ENCODE assay signal across 8 cellular contexts in genomic region chr9:133113928-133114351, GRCh38. TPM values are rescaled to one million over a fixed set of nuclear protein-coding genes. Genes with fewer than 3 reads are reported as not detected.
DNase-seq lines count a peak whose midpoint lies in the region; ATAC-seq and TF ChIP-seq lines count a peak whose summit lies in the region.

No MANE protein-coding gene starts in this region.

- H3K27ac Mint-ChIP-seq in activated CD4-positive, alpha-beta T cell treated with anti-CD3 and anti-CD28 coated beads, Interleukin-2, amount 10 ng/mL, durations not matched to agents 7 days and 5 days, result peak overlapping the region; percentile 19
- H3K27ac Mint-ChIP-seq in activated naive CD8-positive, alpha-beta T cell treated with anti-CD3 and anti-CD28 coated beads, Interleukin-2, amount 50 U/mL, for 24 hours, result peak overlapping the region; percentile 65

- TF ChIP-seq CTCF in lung (IDR thresholded peaks at IDR 0.05; ENCODE audit: control extremely low read depth, extremely low read depth) (no peak), tibial artery (IDR thresholded peaks at IDR 0.05) (no peak)

- no peak overlapping the region for H3K4me3 Mint-ChIP-seq in activated CD4-positive, alpha-beta T cell treated with anti-CD3 and anti-CD28 coated beads, Interleukin-2, amount 10 ng/mL, durations not matched to agents 7 days and 5 days
- no peak overlapping the region for H3K4me3 Mint-ChIP-seq in activated naive CD8-positive, alpha-beta T cell treated with anti-CD3 and anti-CD28 coated beads, Interleukin-2, amount 50 U/mL, for 24 hours

- H3K36me3 Mint-ChIP-seq in activated CD4-positive, alpha-beta T cell treated with anti-CD3 and anti-CD28 coated beads, Interleukin-2, amount 10 ng/mL, durations not matched to agents 7 days and 5 days (ENCODE audit: low read depth), result peaks cover 12% of the 10 kb centered on the region
- peaks cover 8% of the 10 kb centered on the region for H3K36me3 Mint-ChIP-seq in activated naive CD8-positive, alpha-beta T cell treated with anti-CD3 and anti-CD28 coated beads, Interleukin-2, amount 50 U/mL, for 24 hours (ENCODE audit: low read depth)

- no peaks in the 10 kb centered on the region for H3K27me3 ChIP-seq in lung (ENCODE audit: control insufficient read depth, insufficient read depth)
- H3K27me3 ChIP-seq in tibial artery, result no peaks in the 10 kb centered on the region

- no peak for ATAC-seq in activated naive CD8-positive, alpha-beta T cell treated with anti-CD3 and anti-CD28 coated beads, Interleukin-2, amount 50 U/mL, for 24 hours
- ATAC-seq in lung (ENCODE audit: insufficient read depth, low FRiP score), result no peak
- ATAC-seq in HG02642 (IDR thresholded peaks at IDR 0.05; ENCODE audit: poor library complexity, unreplicated experiment), result no peak

- WGBS in lung, 2 donors, result 28 to 29% methylated on average over 12 of the region's 12 CpGs

- DNase-seq in activated CD4-positive, alpha-beta T cell treated with anti-CD3 and anti-CD28 coated beads, Interleukin-2, amount 10 ng/mL, durations not matched to agents 7 days and 5 days, result no peak
- DNase-seq in activated CD4-positive, alpha-beta T cell treated with anti-CD3 and anti-CD28 coated beads for 1 hour, result no peak
- no peak for DNase-seq in activated naive CD8-positive, alpha-beta T cell treated with anti-CD3 and anti-CD28 coated beads, Interleukin-2, amount 50 U/mL, for 24 hours
- no peak for DNase-seq in lung (ENCODE audit: low spot score)
- peak in 1 of 2 donors; percentile 20 for DNase-seq in tibial artery
- no peak for DNase-seq in DMS79 (lab: John Stamatoyannopoulos, UW)
- DNase-seq in NCI-H1105 treated with DMSO at 0.1 percent for 48 hours (lab: John Stamatoyannopoulos, UW), result no peak

- H3K4me1 Mint-ChIP-seq in activated CD4-positive, alpha-beta T cell treated with anti-CD3 and anti-CD28 coated beads, Interleukin-2, amount 10 ng/mL, durations not matched to agents 7 days and 5 days, result peaks cover 56% of the 10 kb centered on the region
- H3K4me1 Mint-ChIP-seq in activated naive CD8-positive, alpha-beta T cell treated with anti-CD3 and anti-CD28 coated beads, Interleukin-2, amount 50 U/mL, for 24 hours, result peaks cover 68% of the 10 kb centered on the region

- POLR2A ChIA-PET in activated CD4-positive, alpha-beta T cell treated with anti-CD3 and anti-CD28 coated beads, Interleukin-2, amount 10 ng/mL, durations not matched to agents 7 days and 5 days (lab: Charles Lee), result no interaction called here

- H3K36me3 ChIP-seq in lung (ENCODE audit: control insufficient read depth in 2 of 2, insufficient read depth in 2 of 2, low read length in 2 of 2), result peaks cover 6 to 15% of the 10 kb centered on the region in 2 donors
- peaks cover 13 to 33% (median 26%) of the 10 kb centered on the region in 3 donors for H3K36me3 ChIP-seq in tibial artery

- no peaks in the 10 kb centered on the region for H3K27me3 Mint-ChIP-seq in activated CD4-positive, alpha-beta T cell treated with anti-CD3 and anti-CD28 coated beads, Interleukin-2, amount 10 ng/mL, durations not matched to agents 7 days and 5 days
- no peaks in the 10 kb centered on the region for H3K27me3 Mint-ChIP-seq in activated naive CD8-positive, alpha-beta T cell treated with anti-CD3 and anti-CD28 coated beads, Interleukin-2, amount 50 U/mL, for 24 hours

- CTCF ChIA-PET in activated CD4-positive, alpha-beta T cell treated with anti-CD3 and anti-CD28 coated beads, Interleukin-2, amount 10 ng/mL, durations not matched to agents 7 days and 5 days (lab: Charles Lee), result interaction anchor here (0.6 to 4.8 kb wide), 7 partner anchors 8 to 400 kb away, joined by 3 to 25 read pairs (median 7); no protein-coding TSS in a partner anchor

- intact Hi-C loops in tibial artery (cut with DNase I; ENCODE audit: low total_unique reads), result no loop called here

- H3K4me3 ChIP-seq in lung, result no peak overlapping the region
- no peak overlapping the region for H3K4me3 ChIP-seq in tibial artery

- H3K27ac ChIP-seq in lung (ENCODE audit: low read depth in 1 of 2, low read length in 1 of 2), result peak overlapping the region; percentile 66 to 85
- H3K27ac ChIP-seq in tibial artery, result peak overlapping the region; percentile 59 to 68

- H3K4me1 ChIP-seq in lung (ENCODE audit: control insufficient read depth in 2 of 2, insufficient read depth in 2 of 2, low read length in 2 of 2) (peaks cover 10 to 59% of the 10 kb centered on the region in 2 donors), tibial artery (peaks cover 0 to 65% (median 43%) of the 10 kb centered on the region in 4 donors)

- no peaks in the 10 kb centered on the region for H3K9me3 Mint-ChIP-seq in activated CD4-positive, alpha-beta T cell treated with anti-CD3 and anti-CD28 coated beads, Interleukin-2, amount 10 ng/mL, durations not matched to agents 7 days and 5 days
- H3K9me3 Mint-ChIP-seq in activated naive CD8-positive, alpha-beta T cell treated with anti-CD3 and anti-CD28 coated beads, Interleukin-2, amount 50 U/mL, for 24 hours, result no peaks in the 10 kb centered on the region

- no peaks in the 10 kb centered on the region for H3K9me3 ChIP-seq in lung (ENCODE audit: control insufficient read depth in 2 of 2, insufficient read depth in 1 of 2, low read length in 1 of 2)
- H3K9me3 ChIP-seq in tibial artery, result no peaks in the 10 kb centered on the region

RNA-seq across cellular contexts. Expression of gene RALGDS, which starts 7.1 kb away (rescaled TPM):
- total RNA-seq in activated CD4-positive, alpha-beta T cell treated with anti-CD3 and anti-CD28 coated beads, Interleukin-2, amount 10 ng/mL, durations not matched to agents 7 days and 5 days, result 10 to 100 TPM; 79.1 to 92.3 TPM
- total RNA-seq in lung, result 10 to 100 TPM; 60.7 to 61.1 TPM
- polyA plus RNA-seq in lung, result 100 to 1,000 TPM in 1 of 2 donors, 10 to 100 TPM in 1; 49.5 to 145 TPM

RNA-seq across cellular contexts. Expression of gene GBGT1, which starts 49.8 kb away (rescaled TPM):
- 1 to 10 TPM; 2.4 to 2.7 TPM for total RNA-seq in activated CD4-positive, alpha-beta T cell treated with anti-CD3 and anti-CD28 coated beads, Interleukin-2, amount 10 ng/mL, durations not matched to agents 7 days and 5 days
- 10 to 100 TPM in 1 of 2 donors, 1 to 10 TPM in 1; 6.1 to 42.9 TPM for total RNA-seq in lung
- 10 to 100 TPM; 14.8 to 31.6 TPM for polyA plus RNA-seq in lung

RNA-seq across cellular contexts. Expression of gene CEL, which starts 52.2 kb away (rescaled TPM):
- total RNA-seq in activated CD4-positive, alpha-beta T cell treated with anti-CD3 and anti-CD28 coated beads, Interleukin-2, amount 10 ng/mL, durations not matched to agents 7 days and 5 days, result 1 to 10 TPM; 2.8 to 3.5 TPM
- total RNA-seq in lung, result 1 to 10 TPM in 1 of 2 donors, under 1 TPM in 1; 0.77 to 6.3 TPM
- under 1 TPM; 0.66 to 0.94 TPM for polyA plus RNA-seq in lung
